Comparison of ENCODE assay signal across 22 cellular contexts in the genomic region with DNA sequence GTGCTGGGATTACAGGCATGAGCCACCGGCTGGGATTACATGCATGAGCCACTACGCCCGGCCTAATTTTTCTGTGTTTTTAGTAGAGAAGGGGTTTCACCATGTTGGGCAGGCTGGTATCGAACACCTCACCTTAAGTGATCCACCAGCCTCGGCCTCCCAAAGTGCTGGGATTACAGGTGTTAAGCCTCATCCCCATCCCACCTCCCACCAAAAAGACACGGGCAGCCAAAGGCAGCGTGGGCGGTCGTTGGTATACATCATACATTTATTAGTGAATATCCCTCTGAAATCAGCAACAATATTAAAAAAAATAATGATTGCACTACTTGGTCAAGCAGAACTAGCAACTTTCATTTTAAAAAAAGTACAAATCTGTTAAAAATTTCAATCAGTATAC. TPM values are rescaled to one million over a fixed set of nuclear protein-coding genes. Genes with fewer than 3 reads are reported as not detected.
DNase-seq lines count a peak whose midpoint lies in the region; ATAC-seq, FAIRE-seq and TF ChIP-seq lines count a peak whose summit lies in the region.
"Had no signal": no experiment of that assay in that cellular context is flagged by ENCODE, and none has a peak within 500 bp of the region (broad histone marks: within the 10 kb centered on the region; RNA-seq: fewer than 3 reads in every experiment).

No MANE protein-coding gene starts in this region.

- no peak overlapping the region for H3K4me3 ChIP-seq in OCI-LY7 (ENCODE audit: low read depth, low read length, poor library complexity, severe bottlenecking)
- H3K4me3 ChIP-seq in K562, result no peak overlapping the region
- no peak overlapping the region for H3K4me3 ChIP-seq in GM23248
- H3K4me3 ChIP-seq: BLaER1, GM12878, GM23338 had no signal

- H3K4me1 Mint-ChIP-seq in neural crest cell, result no peaks in the 10 kb centered on the region

- H3K9me2 ChIP-seq in OCI-LY7 (ENCODE audit: insufficient read depth, low read length) (no peaks in the 10 kb centered on the region), GM23248 (ENCODE audit: insufficient read depth) (no peaks in the 10 kb centered on the region)

- BruUV-seq in OCI-LY7 (replicated peaks; lab: Mats Ljungman, UMichigan) (no TSS peak), K562 (replicated peaks; lab: Mats Ljungman, UMichigan) (no TSS peak)

- H3F3A ChIP-seq in GM23248 (ENCODE audit: insufficient read depth), result no peaks in the 10 kb centered on the region; the same call in 1 of the 2 replicates

- no peak for TF ChIP-seq POLR2A in K562 (conservative IDR thresholded peaks at IDR 0.05)

- in situ Hi-C loops in K562 (cut with MboI) (no loop called here), GM23248 (cut with MboI) (no loop called here)

- no peak overlapping the region for H3K4me2 ChIP-seq in OCI-LY7 (ENCODE audit: low read length)
- no peak overlapping the region for H3K4me2 ChIP-seq in K562 (ENCODE audit: insufficient read depth, low read length)
- H3K4me2 ChIP-seq in GM23248 (ENCODE audit: unreplicated experiment), result no peak overlapping the region
- H3K4me2 ChIP-seq: GM23338 had no signal

- H3K4me1 ChIP-seq in OCI-LY7 (ENCODE audit: insufficient read depth, low read length, poor library complexity, severe bottlenecking) (peaks cover 77% of the 10 kb centered on the region), K562 (replicated peaks in 1 of 2; ENCODE audit: control insufficient read depth in 2 of 2, insufficient read depth in 2 of 2, low read length in 2 of 2) (peaks cover 0 to 23% of the 10 kb centered on the region in 2 experiments; a peak in 2 of 5 replicates), GM23248 (ENCODE audit: insufficient read depth) (no peaks in the 10 kb centered on the region)
- H3K4me1 ChIP-seq: Caco-2 had no signal

- WGBS in K562 (ENCODE audit: insufficient coverage, low coverage, missing lambda C conversion rate), result 87% methylated on average over 8 of the region's 9 CpGs
- WGBS in GM23248 (ENCODE audit: low coverage in 1 of 2, low lambda C conversion rate in 2 of 2, missing lambda C conversion rate in 2 of 2), 2 experiments, result 93 to 97% methylated on average over 9 of the region's 9 CpGs

- peaks cover 0 to 4% of the 10 kb centered on the region in 2 experiments; a peak in 1 of 5 replicates for H3K27me3 ChIP-seq in K562 (ENCODE audit: control insufficient read depth in 2 of 2, insufficient read depth in 2 of 2, low read length in 2 of 2)
- no peaks in the 10 kb centered on the region for H3K27me3 ChIP-seq in GM23248 (replicated peaks; ENCODE audit: insufficient read depth)
- H3K27me3 ChIP-seq: BLaER1 had no signal

- H4K20me1 ChIP-seq in OCI-LY7 (ENCODE audit: insufficient read depth, low read length) (no peaks in the 10 kb centered on the region), K562 (replicated peaks; ENCODE audit: control insufficient read depth, insufficient read depth, low read length) (no peaks in the 10 kb centered on the region), GM23248 (ENCODE audit: insufficient read depth) (no peaks in the 10 kb centered on the region)

- H3K4me3 Mint-ChIP-seq in neural crest cell, result no peak overlapping the region
- H3K4me3 Mint-ChIP-seq: GM23338, H9 had no signal

- intact Hi-C loops in OCI-LY7 (cut with micrococcal nuclease; ENCODE audit: unreplicated experiment) (no loop called here), K562 (cut with micrococcal nuclease) (no loop called here)

- no peak for TF ChIP-seq EP300 in K562 (IDR thresholded peaks at IDR 0.05; ENCODE audit: low read length)

- CTCF ChIA-PET in OCI-LY7 (lab: Charles Lee; ENCODE audit: unreplicated experiment) (no interaction called here), K562 (lab: Yijun Ruan, JAX; ENCODE audit: low intra/inter-chr PET ratio) (no interaction called here)

- no peak for TF ChIP-seq RAD21 in K562 (CRISPR knock-in tag; conservative IDR thresholded peaks at IDR 0.05 in 1 of 2, IDR thresholded peaks at IDR 0.05 in 1 of 2)

- TF ChIP-seq CTCF in OCI-LY7 (conservative IDR thresholded peaks at IDR 0.05; ENCODE audit: low read length), result no peak
- TF ChIP-seq CTCF in K562 (IDR thresholded peaks at IDR 0.05 in 2 of 3, conservative IDR thresholded peaks at IDR 0.05 in 1 of 3; ENCODE audit: insufficient read depth in 2 of 3, low read depth in 1 of 3, low read length in 3 of 3), result no peak
- no peak for TF ChIP-seq CTCF in neural crest cell (conservative IDR thresholded peaks at IDR 0.05)

- H3K36me3 ChIP-seq in OCI-LY7 (ENCODE audit: insufficient read depth, low read length) (peaks cover 52% of the 10 kb centered on the region), K562 (ENCODE audit: control insufficient read depth, insufficient read depth, low read length) (peaks cover 40% of the 10 kb centered on the region; the same call in 2 of the 3 replicates), GM23248 (ENCODE audit: low read depth) (no peaks in the 10 kb centered on the region)

- no peak overlapping the region for H3K9ac ChIP-seq in K562 (ENCODE audit: insufficient read depth in 1 of 2, low read depth in 2 of 2, low read length in 2 of 2)
- no peak overlapping the region for H3K9ac ChIP-seq in GM23248
- H3K9ac ChIP-seq: BLaER1 had no signal

- POLR2A ChIA-PET in OCI-LY7 (lab: Charles Lee) (interaction anchor here (2.6 kb wide), 1 partner anchor 11 kb away, joined by 24 read pairs; the partner anchor contains the start of gene RNF44), K562 (lab: Yijun Ruan, JAX) (interaction anchor here (5.8 kb wide), 1 partner anchor 10 kb away, joined by 39 read pairs; the partner anchor contains the start of gene RNF44)

- H3K27me3 Mint-ChIP-seq in neural crest cell (ENCODE audit: low read depth), result no peaks in the 10 kb centered on the region
- H3K27me3 Mint-ChIP-seq: CD4-positive, CD25-positive, alpha-beta regulatory T cell had no signal

- peaks cover 8% of the 10 kb centered on the region; the same call in 1 of the 2 replicates for H3K79me2 ChIP-seq in OCI-LY7 (ENCODE audit: insufficient read depth, low read depth, low read length)
- H3K79me2 ChIP-seq in K562 (ENCODE audit: control insufficient read depth, insufficient read depth, low read length), result no peaks in the 10 kb centered on the region
- no peaks in the 10 kb centered on the region for H3K79me2 ChIP-seq in GM23248 (ENCODE audit: insufficient read depth)

- H3K27ac ChIP-seq in OCI-LY7 (ENCODE audit: low read depth, low read length, poor library complexity, severe bottlenecking) (peak overlapping the region; percentile 99), K562 (ENCODE audit: extremely low read depth, low read depth, low read length) (no peak overlapping the region), GM23248 (no peak overlapping the region)
- H3K27ac ChIP-seq: BLaER1, C4-2B had no signal

- DNase-seq in OCI-LY7 (ENCODE audit: low spot score), result no peak
- no peak for DNase-seq in K562 (ENCODE audit: extremely low read depth in 1 of 4, low spot score in 3 of 4)
- DNase-seq in neural crest cell (ENCODE audit: low read depth, low spot score), result no peak
- DNase-seq in NCI-H748 treated with DMSO at 0.1 percent for 48 hours (lab: John Stamatoyannopoulos, UW), result no peak
- no peak for DNase-seq in germinal center (ENCODE audit: low spot score)
- no peak for DNase-seq in GM23248
- DNase-seq: Caco-2; CD4-positive, CD25-positive, alpha-beta regulatory T cell; DMS79; EL; GDM1; H9 had no signal

- H2AFZ ChIP-seq in OCI-LY7 (ENCODE audit: low read length) (no peak overlapping the region), K562 (ENCODE audit: low read depth, low read length) (no peak overlapping the region), GM23248 (no peak overlapping the region)
- H2AFZ ChIP-seq: GM23338 had no signal

- H3K36me3 Mint-ChIP-seq in neural crest cell (ENCODE audit: low read depth), result peaks cover 3% of the 10 kb centered on the region

- ATAC-seq in K562, result no peak
- ATAC-seq: GM12878, GM23338, HCT116 had no signal

- no peaks in the 10 kb centered on the region for H3K9me3 ChIP-seq in OCI-LY7 (ENCODE audit: low read length)
- no peaks in the 10 kb centered on the region for H3K9me3 ChIP-seq in K562 (replicated peaks; ENCODE audit: control insufficient read depth, insufficient read depth, low read depth, low read length)
- no peaks in the 10 kb centered on the region for H3K9me3 ChIP-seq in GM23248 (ENCODE audit: low read depth)
- H3K9me3 ChIP-seq: BLaER1, Caco-2 had no signal

- no peaks in the 10 kb centered on the region for H3K9me3 Mint-ChIP-seq in neural crest cell
- H3K9me3 Mint-ChIP-seq: CD8-positive, alpha-beta T cell; GM23338; H9 had no signal

- FAIRE-seq in K562 (lab: Jason Lieb, UNC), result no peak
- FAIRE-seq: GM12878, GM19239 had no signal

- H3K27ac Mint-ChIP-seq in neural crest cell (ENCODE audit: unreplicated experiment), result peak overlapping the region; percentile 62
- H3K27ac Mint-ChIP-seq: GM23338, H9 had no signal

- H3K9me1 ChIP-seq in K562 (ENCODE audit: control insufficient read depth, insufficient read depth, low read length), result no peaks in the 10 kb centered on the region

RNA-seq across cellular contexts. Expression of gene RNF44, which starts 10.7 kb away (rescaled TPM):
- 47.4 and 61.2 TPM in 2 replicates for total RNA-seq in OCI-LY7 (2014; rRNA removed; shearing (Covaris generic))
- total RNA-seq in OCI-LY7 (2022), result 164 and 207 TPM in 2 replicates
- total RNA-seq in K562 (2011; cell fraction: chromatin; rRNA removed; ENCODE audit: low replicate concordance), result 109 and 250 TPM in 2 replicates
- total RNA-seq in K562 (2011; cell fraction: nucleolus; rRNA removed), result 141 and 156 TPM in 2 replicates
- total RNA-seq in K562 (2011; cell fraction: nucleoplasm; rRNA removed), result 127 and 128 TPM in 2 replicates
- total RNA-seq in K562 (2014; rRNA removed), result 14.8 and 19.7 TPM in 2 replicates
- total RNA-seq in K562 (2014; rRNA removed; fragmentation: Illumina TruSeq; extraction: Trizol), result 4.8 and 5.1 TPM in 2 replicates
- total RNA-seq in K562 (2015; rRNA removed; fragmentation: Illumina TruSeq; extraction: Trizol), result 7.2 and 7.5 TPM in 2 replicates
- 64.0 and 82.6 TPM in 2 replicates for total RNA-seq in K562 (2021)
- polyA plus RNA-seq in K562 (2011; rRNA removed), result 7.4 and 25.6 TPM in 2 replicates
- polyA plus RNA-seq in K562 (2011; cell fraction: cytosol; rRNA removed), result 9.9 and 13.1 TPM in 2 replicates
- 196 and 219 TPM in 2 replicates for polyA plus RNA-seq in K562 (2011; cell fraction: nucleus; rRNA removed)
- polyA plus RNA-seq in K562 (2012), result 33.9 and 73.5 TPM in 2 replicates
- polyA plus RNA-seq in K562 (2014; fragmentation: Illumina TruSeq; extraction: Trizol), result 20.5 and 39.3 TPM in 2 replicates
- 1 to 10 TPM; 1.6 to 2.5 TPM for polyA plus RNA-seq in K562 (2014; fragmentation: Nextera tagmentation; extraction: Ambion mirVana)
- polyA plus RNA-seq in K562 (2014; rRNA removed), result 40.1 and 51.0 TPM in 2 replicates
- polyA minus RNA-seq in K562 (2011; rRNA and poly(A)+ RNA removed), result 2.8 and 3.0 TPM in 2 replicates
- polyA minus RNA-seq in K562 (2011; cell fraction: cytosol; rRNA and poly(A)+ RNA removed), result 17.2 and 25.7 TPM in 2 replicates
- polyA minus RNA-seq in K562 (2011; cell fraction: nucleus; rRNA and poly(A)+ RNA removed), result 40.7 and 48.8 TPM in 2 replicates
- total RNA-seq in neural crest cell, result 93.8 and 97.1 TPM in 2 replicates
- 2.9 and 3.9 TPM in 2 replicates for total RNA-seq in GM23248 (2014; rRNA removed; shearing (Covaris generic))
- 2.0 and 2.1 TPM in 2 replicates for polyA plus RNA-seq in GM23248 (2016; fragmentation: Nextera tagmentation; extraction: Ambion mirVana)

RNA-seq across cellular contexts. Expression of gene CDHR2, which starts 22.7 kb away (rescaled TPM):
- 0.25 and 0.33 TPM in 2 replicates for total RNA-seq in OCI-LY7 (2014; rRNA removed; shearing (Covaris generic))
- total RNA-seq in OCI-LY7 (2022), result 2.8 and 3.8 TPM in 2 replicates
- total RNA-seq in K562 (2011; cell fraction: chromatin; rRNA removed; ENCODE audit: low replicate concordance), result 1.0 TPM in 1 of 2 replicates, not detected in the other
- 0.13 and 0.17 TPM in 2 replicates for total RNA-seq in K562 (2011; cell fraction: nucleolus; rRNA removed)
- total RNA-seq in K562 (2011; cell fraction: nucleoplasm; rRNA removed), result 0.15 TPM in 1 of 2 replicates, not detected in the other
- 0.04 and 0.09 TPM in 2 replicates for total RNA-seq in K562 (2014; rRNA removed)
- total RNA-seq in K562 (2014; rRNA removed; fragmentation: Illumina TruSeq; extraction: Trizol), result 0.10 and 0.18 TPM in 2 replicates
- total RNA-seq in K562 (2015; rRNA removed; fragmentation: Illumina TruSeq; extraction: Trizol), result 0.22 and 0.23 TPM in 2 replicates
- total RNA-seq in K562 (2021), result 0.36 and 0.62 TPM in 2 replicates
- polyA plus RNA-seq in K562 (2011; rRNA removed), result 0.01 TPM in 1 of 2 replicates, not detected in the other
- polyA plus RNA-seq in K562 (2011; cell fraction: cytosol; rRNA removed), result not detected in 2 replicates
- 0.06 and 0.18 TPM in 2 replicates for polyA plus RNA-seq in K562 (2011; cell fraction: nucleus; rRNA removed)
- 0.07 and 0.42 TPM in 2 replicates for polyA plus RNA-seq in K562 (2012)
- 0.01 and 0.04 TPM in 2 replicates for polyA plus RNA-seq in K562 (2014; fragmentation: Illumina TruSeq; extraction: Trizol)
- not detected for polyA plus RNA-seq in K562 (2014; fragmentation: Nextera tagmentation; extraction: Ambion mirVana)
- polyA plus RNA-seq in K562 (2014; rRNA removed), result 0.03 TPM in 1 of 2 replicates, not detected in the other
- polyA minus RNA-seq in K562 (2011; rRNA and poly(A)+ RNA removed), result not detected in 2 replicates
- polyA minus RNA-seq in K562 (2011; cell fraction: cytosol; rRNA and poly(A)+ RNA removed), result 0.67 TPM in 1 of 2 replicates, not detected in the other
- 0.27 and 0.33 TPM in 2 replicates for polyA minus RNA-seq in K562 (2011; cell fraction: nucleus; rRNA and poly(A)+ RNA removed)
- not detected in 2 replicates for total RNA-seq in neural crest cell
- not detected in 2 replicates for total RNA-seq in GM23248 (2014; rRNA removed; shearing (Covaris generic))
- polyA plus RNA-seq in GM23248 (2016; fragmentation: Nextera tagmentation; extraction: Ambion mirVana), result not detected in 2 replicates
- total RNA-seq: A172, A673, GM23338, H4 had no signal
- polyA plus RNA-seq: CD4-positive, CD25-positive, alpha-beta regulatory T cell; GM23338 had no signal
